ENCODE assay signal across 20 cellular contexts in the genomic region with DNA sequence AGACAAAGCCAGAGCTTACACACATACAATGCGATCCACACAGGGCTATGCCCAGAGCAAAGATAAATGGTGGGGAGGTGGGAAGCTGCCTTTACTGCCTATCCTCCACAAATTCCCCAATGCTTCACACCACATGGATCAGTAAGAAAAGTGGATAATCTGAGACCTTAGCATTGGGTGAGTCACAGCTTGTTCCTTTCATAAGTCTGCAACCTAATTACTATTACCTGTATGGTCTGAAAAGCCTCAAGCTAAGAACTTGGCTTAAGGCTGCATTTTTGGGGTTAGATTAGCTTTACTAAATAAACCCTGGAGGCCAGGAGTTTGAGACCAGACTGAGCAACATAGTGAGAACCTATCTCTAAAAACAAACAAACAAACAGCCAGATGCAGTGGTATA.
A peak's percentile ranks its signal among the peaks of the same experiment; 100 is the strongest.
DNase-seq lines count a peak whose midpoint lies in the region; ATAC-seq and TF ChIP-seq lines count a peak whose summit lies in the region.
"Had no signal": no experiment of that assay in that cellular context is flagged by ENCODE, and none has a peak within 500 bp of the region (broad histone marks: within the 10 kb centered on the region; RNA-seq: fewer than 3 reads in every experiment).

No MANE protein-coding gene starts in this region.

- H3K36me3 Mint-ChIP-seq in activated CD4-positive, alpha-beta T cell treated with anti-CD3 and anti-CD28 coated beads for 36 hours (ENCODE audit: low read depth): no peaks in the 10 kb centered on the region
- H3K36me3 Mint-ChIP-seq in endodermal cell (ENCODE audit: low read depth): no peaks in the 10 kb centered on the region

- in situ Hi-C loops in astrocyte of the spinal cord (cut with HindIII; ENCODE audit: low sequenced_read_pairs): no loop called here

- H3K79me2 ChIP-seq in ACC112 (ENCODE audit: control insufficient read depth, insufficient read depth, low read length, unreplicated experiment): no peaks in the 10 kb centered on the region

- H3K27me3 ChIP-seq in ACC112 (ENCODE audit: insufficient read depth, low read length): no peaks in the 10 kb centered on the region
- no peaks in the 10 kb centered on the region for H3K27me3 ChIP-seq in foreskin keratinocyte
- no peaks in the 10 kb centered on the region for H3K27me3 ChIP-seq in endodermal cell (ENCODE audit: control insufficient read depth, insufficient read depth, low read length, poor library complexity, severe bottlenecking)
- H3K27me3 ChIP-seq: SJSA1 had no signal

- H3K9me3 Mint-ChIP-seq in activated CD4-positive, alpha-beta T cell treated with anti-CD3 and anti-CD28 coated beads for 36 hours (ENCODE audit: low read depth): peaks cover 3% of the 10 kb centered on the region
- no peaks in the 10 kb centered on the region for H3K9me3 Mint-ChIP-seq in endodermal cell
- H3K9me3 Mint-ChIP-seq: HFFc6 had no signal

- H3K9ac ChIP-seq in endodermal cell (ENCODE audit: extremely low read depth, low read length, poor library complexity, severe bottlenecking): no peak overlapping the region

- H3K36me3 ChIP-seq in ACC112 (ENCODE audit: insufficient read depth, low read length) (no peaks in the 10 kb centered on the region), endodermal cell (ENCODE audit: control insufficient read depth, insufficient read depth, low read length) (no peaks in the 10 kb centered on the region)
- H3K36me3 ChIP-seq: SJSA1 had no signal

- POLR2A ChIA-PET in activated CD4-positive, alpha-beta T cell treated with anti-CD3 and anti-CD28 coated beads for 36 hours (lab: Charles Lee): no interaction called here

- peaks cover 4% of the 10 kb centered on the region for H3K27me3 Mint-ChIP-seq in activated CD4-positive, alpha-beta T cell treated with anti-CD3 and anti-CD28 coated beads for 36 hours
- H3K27me3 Mint-ChIP-seq in endodermal cell (ENCODE audit: insufficient read depth): no peaks in the 10 kb centered on the region
- H3K27me3 Mint-ChIP-seq: IgD-negative memory B cell had no signal

- no peak overlapping the region for H2AFZ ChIP-seq in ACC112 (ENCODE audit: low read length, unreplicated experiment)

- H3K4me3 Mint-ChIP-seq in activated CD4-positive, alpha-beta T cell treated with anti-CD3 and anti-CD28 coated beads for 36 hours: no peak overlapping the region
- no peak overlapping the region for H3K4me3 Mint-ChIP-seq in endodermal cell
- H3K4me3 Mint-ChIP-seq: CD4-positive, alpha-beta T cell had no signal

- no peak for TF ChIP-seq CTCF in astrocyte of the spinal cord (IDR thresholded peaks at IDR 0.05; ENCODE audit: low read depth, low read length)
- TF ChIP-seq CTCF in foreskin keratinocyte (conservative IDR thresholded peaks at IDR 0.05): no peak
- no peak for TF ChIP-seq CTCF in endodermal cell (conservative IDR thresholded peaks at IDR 0.05)

- H3K27ac ChIP-seq in ACC112 (ENCODE audit: low read depth, low read length) (peak overlapping the region; percentile 92), foreskin keratinocyte (no peak overlapping the region), endodermal cell (ENCODE audit: low read depth, low read length) (no peak overlapping the region)
- H3K27ac ChIP-seq: HL-60, SJSA1 had no signal

- ATAC-seq in foreskin keratinocyte (peak; percentile 63), HG03342 (IDR thresholded peaks at IDR 0.05; ENCODE audit: unreplicated experiment) (no peak)
- ATAC-seq in activated CD4-positive, alpha-beta T cell treated with anti-CD3 and anti-CD28 coated beads for 36 hours: no peak

- H3K9me3 ChIP-seq in endodermal cell (ENCODE audit: control insufficient read depth, low read length): no peaks in the 10 kb centered on the region
- H3K9me3 ChIP-seq: Caco-2, SJSA1 had no signal

- CTCF ChIA-PET in activated CD4-positive, alpha-beta T cell treated with anti-CD3 and anti-CD28 coated beads for 36 hours (lab: Charles Lee): no interaction called here

- H3K4me1 ChIP-seq in ACC112 (ENCODE audit: control insufficient read depth, insufficient read depth, low read length, unreplicated experiment): peaks cover 60% of the 10 kb centered on the region
- peaks cover 32% of the 10 kb centered on the region for H3K4me1 ChIP-seq in foreskin keratinocyte
- no peaks in the 10 kb centered on the region for H3K4me1 ChIP-seq in endodermal cell (ENCODE audit: control insufficient read depth, insufficient read depth, low read length)
- H3K4me1 ChIP-seq: Caco-2 had no signal

- whole genome bisulfite sequencing in endodermal cell (ENCODE audit: insufficient coverage in 1 of 2, insufficient read length in 1 of 2), 2 experiments: 80% methylated on average over 1 of the region's 1 CpG; no CpG with 5 or more reads in 1 of the 2 experiments

- DNase-seq in NCI-H82 (lab: John Stamatoyannopoulos, UW) (peak; percentile 58), astrocyte of the spinal cord (ENCODE audit: low read depth, low spot score) (peak; percentile 27), foreskin keratinocyte (peak in 1 of 2 donors; percentile 64), endodermal cell (no peak), activated gamma-delta T cell treated with Interleukin-2 at 50 U/mL for 16 hours (no peak)
- no peak for DNase-seq in activated CD4-positive, alpha-beta T cell treated with anti-CD3 and anti-CD28 coated beads for 36 hours
- DNase-seq: 8988T; Caco-2; CD4-positive, alpha-beta T cell; GDM1; H7; Karpas-422; NCI-H1105; NCI-H510A treated with DMSO at 0.1 percent for 48 hours had no signal

- no peak overlapping the region for H3K27ac Mint-ChIP-seq in activated CD4-positive, alpha-beta T cell treated with anti-CD3 and anti-CD28 coated beads for 36 hours
- H3K27ac Mint-ChIP-seq in endodermal cell: no peak overlapping the region
- H3K27ac Mint-ChIP-seq: CD4-positive, alpha-beta T cell; IgD-negative memory B cell had no signal

- intact Hi-C loops in activated CD4-positive, alpha-beta T cell treated with anti-CD3 and anti-CD28 coated beads for 36 hours (cut with DNase I, micrococcal nuclease): no loop called here

- H3K4me1 Mint-ChIP-seq in activated CD4-positive, alpha-beta T cell treated with anti-CD3 and anti-CD28 coated beads for 36 hours: no peaks in the 10 kb centered on the region
- H3K4me1 Mint-ChIP-seq in endodermal cell: peaks cover 10% of the 10 kb centered on the region
- H3K4me1 Mint-ChIP-seq: IgD-negative memory B cell had no signal

- H3K4me3 ChIP-seq in ACC112 (ENCODE audit: low read depth, low read length) (no peak overlapping the region), astrocyte of the spinal cord (ENCODE audit: low read depth, low read length) (no peak overlapping the region), endodermal cell (ENCODE audit: low read length) (no peak overlapping the region)
- H3K4me3 ChIP-seq: SJSA1 had no signal

Comparison
In these comparisons a context has a peak if more than half of its experiments do, and no peak if none do; other contexts are left out.
1. DNase-seq: peak in NCI-H82 (single experiment) and astrocyte of the spinal cord (single experiment); none in activated CD4-positive, alpha-beta T cell treated with anti-CD3 and anti-CD28 coated beads for 36 hours (single experiment), endodermal cell (single experiment) and activated gamma-delta T cell treated with Interleukin-2 at 50 U/mL for 16 hours (single experiment).